ENCODE assay signal across 9 cellular contexts in genomic region chr10:70578371-70578947, GRCh38. TPM values are rescaled to one million over a fixed set of nuclear protein-coding genes. Genes with fewer than 3 reads are reported as not detected.
A peak's percentile ranks its signal among the peaks of the same experiment; 100 is the strongest.
DNase-seq lines count a peak whose midpoint lies in the region; ATAC-seq and TF ChIP-seq lines count a peak whose summit lies in the region.
"Had no signal": no experiment of that assay in that cellular context is flagged by ENCODE, and none has a peak within 500 bp of the region (broad histone marks: within the 10 kb centered on the region; RNA-seq: fewer than 3 reads in every experiment).

No MANE protein-coding gene starts in this region.

- intact Hi-C loops in PC-3 (cut with micrococcal nuclease): loop anchor here (5.0 kb wide), 1 partner anchor 79 kb away; no protein-coding TSS in a partner anchor

- peaks cover 5% of the 10 kb centered on the region for H3F3A ChIP-seq in PC-3 (ENCODE audit: low read length, unreplicated experiment)

- H3K9ac ChIP-seq in PC-3 (ENCODE audit: low read length): peak overlapping the region; percentile 1; the same call in 1 of the 2 replicates

- BruUV-seq in PC-3 (replicated peaks; lab: Mats Ljungman, UMichigan): no TSS peak

- H3K79me2 ChIP-seq in PC-3 (ENCODE audit: low read length): no peaks in the 10 kb centered on the region

- POLR2A ChIA-PET in PC-3 (lab: Charles Lee; ENCODE audit: unreplicated experiment): interaction anchor here (0.6 kb wide), 1 partner anchor 37 kb away, joined by 3 read pairs; no protein-coding TSS in a partner anchor

- DNase-seq in PC-3 (peak; percentile 100), myocyte (ENCODE audit: low read depth) (peak; percentile 89), midbrain (lab: John Stamatoyannopoulos, UW) (no peak), caudate nucleus (lab: John Stamatoyannopoulos, UW) (no peak), NCI-H1436 (lab: John Stamatoyannopoulos, UW) (no peak)
- DNase-seq in activated T-helper 9 cell treated with anti-CD3 and anti-CD28 coated beads, Interleukin-2, amount 50 U/mL, for 16 hours (ENCODE audit: low read depth): peak; percentile 28

- no peak overlapping the region for H3K4me3 ChIP-seq in PC-3 (ENCODE audit: low read length)

- no peak overlapping the region for H2AFZ ChIP-seq in PC-3 (ENCODE audit: low read length)

- no peaks in the 10 kb centered on the region for H4K20me1 ChIP-seq in PC-3 (ENCODE audit: low read length)

- no peaks in the 10 kb centered on the region for H3K9me2 ChIP-seq in PC-3 (replicated peaks; ENCODE audit: low read length)

- no peaks in the 10 kb centered on the region for H3K27me3 ChIP-seq in PC-3 (ENCODE audit: low read length)

- CTCF ChIA-PET in PC-3 (lab: Charles Lee): interaction anchor here (0.5 kb wide), 1 partner anchor 774 kb away, joined by 4 read pairs; no protein-coding TSS in a partner anchor

- peaks cover 47% of the 10 kb centered on the region for H3K4me1 ChIP-seq in PC-3 (ENCODE audit: insufficient read depth, low read length)

- TF ChIP-seq CTCF in PC-3 (conservative IDR thresholded peaks at IDR 0.05; ENCODE audit: low read depth, low read length): no peak

- ATAC-seq in GM18873 (IDR thresholded peaks at IDR 0.05; ENCODE audit: low FRiP score, unreplicated experiment) (peak; percentile 40), HG03060 (IDR thresholded peaks at IDR 0.05; ENCODE audit: low read depth, unreplicated experiment) (peak; percentile 53), PC-3 (peak; percentile 82)

- H3K27ac ChIP-seq in PC-3 (ENCODE audit: low read length) (peak overlapping the region; percentile 70), caudate nucleus (ENCODE audit: low read depth, low read length) (no peak overlapping the region)
- H3K27ac ChIP-seq: VCaP had no signal

- H3K4me2 ChIP-seq in PC-3 (ENCODE audit: low read length): peak overlapping the region; percentile 47

- no peaks in the 10 kb centered on the region for H3K9me3 ChIP-seq in PC-3 (ENCODE audit: low read length)

- no peaks in the 10 kb centered on the region for H3K36me3 ChIP-seq in PC-3 (ENCODE audit: low read depth, low read length)

RNA-seq across cellular contexts. Expression of gene PRF1, which starts 24.1 kb away (rescaled TPM):
- total RNA-seq in PC-3 (2014; rRNA removed): not detected in 2 replicates
- total RNA-seq in myocyte: not detected in 2 replicates
- not detected for polyA plus RNA-seq in myocyte (2012)

Comparison
In these comparisons a context has a peak if more than half of its experiments do, and no peak if none do; other contexts are left out.
1. DNase-seq: peak in PC-3 (single experiment), activated T-helper 9 cell treated with anti-CD3 and anti-CD28 coated beads, Interleukin-2, amount 50 U/mL, for 16 hours (single experiment) and myocyte (single experiment); none in midbrain (single experiment), caudate nucleus (0 of 61) and NCI-H1436 (single experiment).
2. Peak in every context shown above with its lines, with median percentiles within 50 percentile points of each other: ATAC-seq.